ENCODE assay signal across 23 cellular contexts in genomic region chr2:120301289-120301688, GRCh38.
"Had no signal": no experiment of that assay in that cellular context is flagged by ENCODE, and none has a peak within 500 bp of the region (broad histone marks: within the 10 kb centered on the region; RNA-seq: fewer than 3 reads in every experiment).

No MANE protein-coding gene starts in this region.

- DNase-seq: IMR-90, Karpas-422, KG1, MG63, NCI-H1092, NCI-H1105 treated with DMSO at 0.1 percent for 48 hours, NCI-H1436, NCI-H187, NCI-H2029, NCI-H2081 treated with DMSO at 0.1 percent for 48 hours, NCI-H2171, NCI-H226, NCI-H446, NCI-H510A, NCI-H524 treated with DMSO at 0.1 percent for 48 hours, NCI-H69, NCI-H774, Right ventricle myocardium superior, RPMI8226, SIG-M5, T-cell had no signal

- FAIRE-seq: HepG2, RCC 7860 had no signal

- H3K4me3 ChIP-seq: MG63 had no signal

- H3K9me3 ChIP-seq: MG63 had no signal

- ATAC-seq: HepG2, T-cell had no signal

- H3K27me3 ChIP-seq: MG63 had no signal
